In genomic region chr20:59470521-59470920, GRCh38 we compare ENCODE assay signal across 1 cellular context.
TF ChIP-seq lines count a peak whose summit lies in the region.

No MANE protein-coding gene starts in this region.

TF ChIP-seq in H1, 55 proteins besides CTCF, POLR2A, EP300 and RAD21:
- no peak for TF ChIP-seq SIRT6 (IDR thresholded peaks at IDR 0.05; ENCODE audit: low read length)
- TF ChIP-seq BCL11A (IDR thresholded peaks at IDR 0.05; ENCODE audit: low read depth in 2 of 2, low read length in 2 of 2) = no peak
- no peak for TF ChIP-seq SIN3A (conservative IDR thresholded peaks at IDR 0.05 in 1 of 2, IDR thresholded peaks at IDR 0.05 in 1 of 2; ENCODE audit: low read depth in 1 of 2, low read length in 2 of 2)
- no peak for TF ChIP-seq CBX5 (IDR thresholded peaks at IDR 0.05; ENCODE audit: low read depth, low read length)
- no peak for TF ChIP-seq SIX5 (IDR thresholded peaks at IDR 0.05; ENCODE audit: low read depth, low read length)
- no peak for TF ChIP-seq EGR1 (IDR thresholded peaks at IDR 0.05; ENCODE audit: borderline replicate concordance, low read depth, low read length)
- TF ChIP-seq CBX8 (IDR thresholded peaks at IDR 0.05; ENCODE audit: borderline replicate concordance, low read depth, low read length) = no peak
- TF ChIP-seq, protein P1, sequence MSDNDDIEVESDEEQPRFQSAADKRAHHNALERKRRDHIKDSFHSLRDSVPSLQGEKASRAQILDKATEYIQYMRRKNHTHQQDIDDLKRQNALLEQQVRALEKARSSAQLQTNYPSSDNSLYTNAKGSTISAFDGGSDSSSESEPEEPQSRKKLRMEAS (IDR thresholded peaks at IDR 0.05) = no peak
- TF ChIP-seq ZNF274 (IDR thresholded peaks at IDR 0.05; ENCODE audit: borderline replicate concordance, extremely low read depth, low read length) = no peak
- TF ChIP-seq, protein P2, sequence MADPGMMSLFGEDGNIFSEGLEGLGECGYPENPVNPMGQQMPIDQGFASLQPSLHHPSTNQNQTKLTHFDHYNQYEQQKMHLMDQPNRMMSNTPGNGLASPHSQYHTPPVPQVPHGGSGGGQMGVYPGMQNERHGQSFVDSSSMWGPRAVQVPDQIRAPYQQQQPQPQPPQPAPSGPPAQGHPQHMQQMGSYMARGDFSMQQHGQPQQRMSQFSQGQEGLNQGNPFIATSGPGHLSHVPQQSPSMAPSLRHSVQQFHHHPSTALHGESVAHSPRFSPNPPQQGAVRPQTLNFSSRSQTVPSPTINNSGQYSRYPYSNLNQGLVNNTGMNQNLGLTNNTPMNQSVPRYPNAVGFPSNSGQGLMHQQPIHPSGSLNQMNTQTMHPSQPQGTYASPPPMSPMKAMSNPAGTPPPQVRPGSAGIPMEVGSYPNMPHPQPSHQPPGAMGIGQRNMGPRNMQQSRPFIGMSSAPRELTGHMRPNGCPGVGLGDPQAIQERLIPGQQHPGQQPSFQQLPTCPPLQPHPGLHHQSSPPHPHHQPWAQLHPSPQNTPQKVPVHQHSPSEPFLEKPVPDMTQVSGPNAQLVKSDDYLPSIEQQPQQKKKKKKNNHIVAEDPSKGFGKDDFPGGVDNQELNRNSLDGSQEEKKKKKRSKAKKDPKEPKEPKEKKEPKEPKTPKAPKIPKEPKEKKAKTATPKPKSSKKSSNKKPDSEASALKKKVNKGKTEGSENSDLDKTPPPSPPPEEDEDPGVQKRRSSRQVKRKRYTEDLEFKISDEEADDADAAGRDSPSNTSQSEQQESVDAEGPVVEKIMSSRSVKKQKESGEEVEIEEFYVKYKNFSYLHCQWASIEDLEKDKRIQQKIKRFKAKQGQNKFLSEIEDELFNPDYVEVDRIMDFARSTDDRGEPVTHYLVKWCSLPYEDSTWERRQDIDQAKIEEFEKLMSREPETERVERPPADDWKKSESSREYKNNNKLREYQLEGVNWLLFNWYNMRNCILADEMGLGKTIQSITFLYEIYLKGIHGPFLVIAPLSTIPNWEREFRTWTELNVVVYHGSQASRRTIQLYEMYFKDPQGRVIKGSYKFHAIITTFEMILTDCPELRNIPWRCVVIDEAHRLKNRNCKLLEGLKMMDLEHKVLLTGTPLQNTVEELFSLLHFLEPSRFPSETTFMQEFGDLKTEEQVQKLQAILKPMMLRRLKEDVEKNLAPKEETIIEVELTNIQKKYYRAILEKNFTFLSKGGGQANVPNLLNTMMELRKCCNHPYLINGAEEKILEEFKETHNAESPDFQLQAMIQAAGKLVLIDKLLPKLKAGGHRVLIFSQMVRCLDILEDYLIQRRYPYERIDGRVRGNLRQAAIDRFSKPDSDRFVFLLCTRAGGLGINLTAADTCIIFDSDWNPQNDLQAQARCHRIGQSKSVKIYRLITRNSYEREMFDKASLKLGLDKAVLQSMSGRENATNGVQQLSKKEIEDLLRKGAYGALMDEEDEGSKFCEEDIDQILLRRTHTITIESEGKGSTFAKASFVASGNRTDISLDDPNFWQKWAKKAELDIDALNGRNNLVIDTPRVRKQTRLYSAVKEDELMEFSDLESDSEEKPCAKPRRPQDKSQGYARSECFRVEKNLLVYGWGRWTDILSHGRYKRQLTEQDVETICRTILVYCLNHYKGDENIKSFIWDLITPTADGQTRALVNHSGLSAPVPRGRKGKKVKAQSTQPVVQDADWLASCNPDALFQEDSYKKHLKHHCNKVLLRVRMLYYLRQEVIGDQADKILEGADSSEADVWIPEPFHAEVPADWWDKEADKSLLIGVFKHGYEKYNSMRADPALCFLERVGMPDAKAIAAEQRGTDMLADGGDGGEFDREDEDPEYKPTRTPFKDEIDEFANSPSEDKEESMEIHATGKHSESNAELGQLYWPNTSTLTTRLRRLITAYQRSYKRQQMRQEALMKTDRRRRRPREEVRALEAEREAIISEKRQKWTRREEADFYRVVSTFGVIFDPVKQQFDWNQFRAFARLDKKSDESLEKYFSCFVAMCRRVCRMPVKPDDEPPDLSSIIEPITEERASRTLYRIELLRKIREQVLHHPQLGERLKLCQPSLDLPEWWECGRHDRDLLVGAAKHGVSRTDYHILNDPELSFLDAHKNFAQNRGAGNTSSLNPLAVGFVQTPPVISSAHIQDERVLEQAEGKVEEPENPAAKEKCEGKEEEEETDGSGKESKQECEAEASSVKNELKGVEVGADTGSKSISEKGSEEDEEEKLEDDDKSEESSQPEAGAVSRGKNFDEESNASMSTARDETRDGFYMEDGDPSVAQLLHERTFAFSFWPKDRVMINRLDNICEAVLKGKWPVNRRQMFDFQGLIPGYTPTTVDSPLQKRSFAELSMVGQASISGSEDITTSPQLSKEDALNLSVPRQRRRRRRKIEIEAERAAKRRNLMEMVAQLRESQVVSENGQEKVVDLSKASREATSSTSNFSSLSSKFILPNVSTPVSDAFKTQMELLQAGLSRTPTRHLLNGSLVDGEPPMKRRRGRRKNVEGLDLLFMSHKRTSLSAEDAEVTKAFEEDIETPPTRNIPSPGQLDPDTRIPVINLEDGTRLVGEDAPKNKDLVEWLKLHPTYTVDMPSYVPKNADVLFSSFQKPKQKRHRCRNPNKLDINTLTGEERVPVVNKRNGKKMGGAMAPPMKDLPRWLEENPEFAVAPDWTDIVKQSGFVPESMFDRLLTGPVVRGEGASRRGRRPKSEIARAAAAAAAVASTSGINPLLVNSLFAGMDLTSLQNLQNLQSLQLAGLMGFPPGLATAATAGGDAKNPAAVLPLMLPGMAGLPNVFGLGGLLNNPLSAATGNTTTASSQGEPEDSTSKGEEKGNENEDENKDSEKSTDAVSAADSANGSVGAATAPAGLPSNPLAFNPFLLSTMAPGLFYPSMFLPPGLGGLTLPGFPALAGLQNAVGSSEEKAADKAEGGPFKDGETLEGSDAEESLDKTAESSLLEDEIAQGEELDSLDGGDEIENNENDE (IDR thresholded peaks at IDR 0.05; ENCODE audit: insufficient replicate concordance, low read length) = no peak
- TF ChIP-seq MAFK (IDR thresholded peaks at IDR 0.05; ENCODE audit: low read depth, low read length) = no peak
- TF ChIP-seq, protein P3, sequence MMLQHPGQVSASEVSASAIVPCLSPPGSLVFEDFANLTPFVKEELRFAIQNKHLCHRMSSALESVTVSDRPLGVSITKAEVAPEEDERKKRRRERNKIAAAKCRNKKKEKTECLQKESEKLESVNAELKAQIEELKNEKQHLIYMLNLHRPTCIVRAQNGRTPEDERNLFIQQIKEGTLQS (IDR thresholded peaks at IDR 0.05; ENCODE audit: insufficient read depth, low read depth, low read length) = no peak
- no peak for TF ChIP-seq RXRA (IDR thresholded peaks at IDR 0.05; ENCODE audit: insufficient read depth, low read depth, low read length)
- TF ChIP-seq TBP (IDR thresholded peaks at IDR 0.05; ENCODE audit: low read depth, low read length) = no peak
- TF ChIP-seq CEBPB (IDR thresholded peaks at IDR 0.05; ENCODE audit: low read depth, low read length) = no peak
- TF ChIP-seq KDM5A (IDR thresholded peaks at IDR 0.05; ENCODE audit: low read length) = no peak
- no peak for TF ChIP-seq PHF8 (conservative IDR thresholded peaks at IDR 0.05; ENCODE audit: low read depth, low read length)
